2 cellular contexts compared by ENCODE assay signal in genomic region chr17:76363107-76363801, GRCh38.
TF ChIP-seq lines count a peak whose summit lies in the region.

No MANE protein-coding gene starts in this region.

TF ChIP-seq in IMR-90, 13 proteins besides CTCF, POLR2A, EP300 and RAD21:
- TF ChIP-seq MAZ (IDR thresholded peaks at IDR 0.05; ENCODE audit: borderline replicate concordance, low read depth, low read length) (no peak), SMC3 (IDR thresholded peaks at IDR 0.05; ENCODE audit: low read depth, low read length) (no peak), CEBPB (IDR thresholded peaks at IDR 0.05; ENCODE audit: low read depth, low read length) (no peak), USF2 (IDR thresholded peaks at IDR 0.05; ENCODE audit: low read depth, low read length) (no peak), FOS (IDR thresholded peaks at IDR 0.05; ENCODE audit: low read depth, low read length) (no peak), MXI1 (IDR thresholded peaks at IDR 0.05; ENCODE audit: borderline replicate concordance, low read depth, low read length) (no peak), NFE2L2 (IDR thresholded peaks at IDR 0.05; ENCODE audit: low read depth, low read length) (no peak), MAFK (IDR thresholded peaks at IDR 0.05; ENCODE audit: low read depth, low read length) (no peak), BHLHE40 (IDR thresholded peaks at IDR 0.05; ENCODE audit: low read depth, low read length) (no peak), ELK1 (IDR thresholded peaks at IDR 0.05; ENCODE audit: borderline replicate concordance, low read depth, low read length) (no peak), CHD1 (IDR thresholded peaks at IDR 0.05; ENCODE audit: low read depth, low read length) (no peak), RFX5 (IDR thresholded peaks at IDR 0.05; ENCODE audit: low read depth, low read length) (no peak), RCOR1 (IDR thresholded peaks at IDR 0.05; ENCODE audit: insufficient replicate concordance, low read length) (no peak)

TF ChIP-seq in SK-N-SH treated with all-trans-retinoic acid at 6 μM for 48 hours, 23 proteins besides CTCF, POLR2A, EP300 and RAD21:
- TF ChIP-seq PATZ1 (CRISPR knock-in tag; IDR thresholded peaks at IDR 0.05; ENCODE audit: borderline replicate concordance) (no peak), TSHZ2 (CRISPR knock-in tag; IDR thresholded peaks at IDR 0.05) (no peak), SNAI2 (CRISPR knock-in tag; IDR thresholded peaks at IDR 0.05) (no peak)
